16 cellular contexts compared by ENCODE assay signal in the genomic region with DNA sequence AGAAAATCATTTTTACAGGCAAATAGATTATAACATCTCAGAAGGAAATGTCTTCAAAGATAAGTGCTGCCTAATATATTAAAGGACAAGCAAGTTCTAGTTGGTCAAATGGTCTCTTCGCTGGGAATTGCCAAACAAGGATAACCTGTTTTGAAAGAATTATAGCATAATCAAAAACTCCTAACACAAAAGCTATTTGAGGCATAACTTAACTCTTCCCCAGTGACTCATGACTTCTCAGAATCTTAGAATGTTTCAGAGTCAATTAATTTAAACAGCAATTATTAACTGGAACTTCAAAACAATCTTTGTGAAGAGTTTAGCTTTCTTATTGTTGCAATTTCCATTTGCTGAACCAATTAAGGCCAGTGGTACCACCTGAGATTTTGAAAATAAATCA.
DNase-seq lines count a peak whose midpoint lies in the region; ATAC-seq, FAIRE-seq and TF ChIP-seq lines count a peak whose summit lies in the region.
"Had no signal": no experiment of that assay in that cellular context is flagged by ENCODE, and none has a peak within 500 bp of the region (broad histone marks: within the 10 kb centered on the region; RNA-seq: fewer than 3 reads in every experiment).

No MANE protein-coding gene starts in this region.

- 49% methylated on average over 1 of the region's 1 CpG for WGBS in urinary bladder

- TF ChIP-seq CTCF in bronchial epithelial cell (IDR thresholded peaks at IDR 0.05; ENCODE audit: insufficient read depth, low read length, severe bottlenecking) = no peak
- no peak for TF ChIP-seq CTCF in foreskin keratinocyte (conservative IDR thresholded peaks at IDR 0.05)

- peak; percentile 59 for ATAC-seq in foreskin keratinocyte
- ATAC-seq: activated naive CD8-positive, alpha-beta T cell treated with anti-CD3 and anti-CD28 coated beads, Interleukin-2, amount 50 U/mL, for 24 hours had no signal

- H3K27me3 ChIP-seq in bronchial epithelial cell (ENCODE audit: control insufficient read depth, insufficient read depth, low read length) = no peaks in the 10 kb centered on the region
- H3K27me3 ChIP-seq in foreskin keratinocyte = peaks cover 5% of the 10 kb centered on the region
- H3K27me3 ChIP-seq: testis had no signal

- H3K36me3 ChIP-seq in bronchial epithelial cell (ENCODE audit: control insufficient read depth, insufficient read depth, low read length) = no peaks in the 10 kb centered on the region
- no peaks in the 10 kb centered on the region for H3K36me3 ChIP-seq in urinary bladder (ENCODE audit: insufficient read depth)
- H3K36me3 ChIP-seq: WERI-Rb-1 had no signal

- FAIRE-seq in bronchial epithelial cell (lab: Jason Lieb, UNC) = no peak
- FAIRE-seq in urothelium cell line (lab: Jason Lieb, UNC) = no peak

- H3K4me3 ChIP-seq in bronchial epithelial cell (ENCODE audit: low read depth, low read length) = no peak overlapping the region
- no peak overlapping the region for H3K4me3 ChIP-seq in urinary bladder (ENCODE audit: low read depth, low read length)
- H3K4me3 ChIP-seq: testis had no signal

- peaks cover 3% of the 10 kb centered on the region for H3K4me1 ChIP-seq in foreskin keratinocyte
- H3K4me1 ChIP-seq in urinary bladder (ENCODE audit: insufficient read depth) = no peaks in the 10 kb centered on the region
- H3K4me1 ChIP-seq: testis had no signal

- DNase-seq in HCEC 1CT = peak; percentile 52
- DNase-seq in bronchial epithelial cell (ENCODE audit: low read depth) = peak; percentile 85
- DNase-seq in foreskin keratinocyte = peak; percentile 35 to 66
- DNase-seq in NCI-H526 (lab: John Stamatoyannopoulos, UW) = no peak
- no peak for DNase-seq in activated CD4-positive, CD25-positive, alpha-beta regulatory T cell treated with anti-CD3 and anti-CD28 coated beads, Interleukin-2, amount 50 U/mL, for 72 hours
- DNase-seq in urothelium cell line (ENCODE audit: low spot score) = no peak
- DNase-seq: activated naive CD8-positive, alpha-beta T cell treated with anti-CD3 and anti-CD28 coated beads, Interleukin-2, amount 50 U/mL, for 24 hours; CD4-positive, CD25-positive, alpha-beta regulatory T cell; DND-41; hypothalamus; KG1; NCI-H1105 treated with DMSO at 0.1 percent for 48 hours; RPMI8226; testis; WERI-Rb-1 had no signal

- no peak overlapping the region for H3K27ac ChIP-seq in foreskin keratinocyte
- peak overlapping the region; percentile 18 for H3K27ac ChIP-seq in urinary bladder (ENCODE audit: low read depth)
- H3K27ac ChIP-seq: testis, WERI-Rb-1 had no signal

Comparison
In these comparisons a context has a peak if more than half of its experiments do, and no peak if none do; other contexts are left out.
1. DNase-seq: peak in HCEC 1CT (single experiment), bronchial epithelial cell (single experiment) and foreskin keratinocyte (2 of 2); none in NCI-H526 (0 of 2), activated CD4-positive, CD25-positive, alpha-beta regulatory T cell treated with anti-CD3 and anti-CD28 coated beads, Interleukin-2, amount 50 U/mL, for 72 hours (single experiment) and urothelium cell line (single experiment).